8 cellular contexts compared by ENCODE assay signal in the genomic region with DNA sequence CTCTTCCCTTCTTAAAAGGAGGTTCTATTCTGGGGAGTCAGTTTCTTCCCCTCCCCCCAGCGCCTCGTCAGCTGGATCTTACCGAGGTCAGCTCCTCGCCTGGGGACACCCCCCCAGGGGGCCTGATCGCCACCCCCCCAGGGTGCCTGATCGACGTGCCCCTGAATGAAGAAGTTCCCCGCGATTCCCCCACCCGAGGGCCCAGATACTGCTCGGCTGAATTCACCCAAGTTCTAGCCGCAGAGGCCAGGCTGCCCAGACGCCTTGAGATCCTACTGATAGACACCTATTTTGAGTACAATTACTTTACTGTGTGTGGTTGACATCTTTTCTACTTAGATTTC. TPM values are rescaled to one million over a fixed set of nuclear protein-coding genes. Genes with fewer than 3 reads are reported as not detected.
DNase-seq lines count a peak whose midpoint lies in the region; ATAC-seq and TF ChIP-seq lines count a peak whose summit lies in the region.

No MANE protein-coding gene starts in this region.

- H3K36me3 ChIP-seq in BLaER1 treated with 17β-estradiol and CSF1 and Interleukin-3, amounts not matched to agents 10 nM and 100 nM, result peaks cover 0 to 42% (median 19%) of the 10 kb centered on the region in 11 experiments; a peak in 12 of 22 replicates
- H3K36me3 ChIP-seq in Loucy (ENCODE audit: insufficient read depth, low read length) (no peaks in the 10 kb centered on the region), duodenal mucosa (ENCODE audit: control insufficient read depth in 1 of 2, insufficient read depth in 2 of 2, low read length in 2 of 2) (no peaks in the 10 kb centered on the region)

- peak overlapping the region; percentile 81 to 96 (median 91) for H3K9ac ChIP-seq in BLaER1 treated with 17β-estradiol and CSF1 and Interleukin-3, amounts not matched to agents 10 nM and 100 nM
- peak overlapping the region; percentile 70 for H3K9ac ChIP-seq in Loucy (ENCODE audit: low read depth, low read length, poor library complexity, severe bottlenecking)
- H3K9ac ChIP-seq in duodenal mucosa (ENCODE audit: low read depth in 1 of 2, low read length in 2 of 2), result peak overlapping the region; percentile 39 to 72

- peaks cover 15 to 25% (median 21%) of the 10 kb centered on the region in 11 experiments for H3K27me3 ChIP-seq in BLaER1 treated with 17β-estradiol and CSF1 and Interleukin-3, amounts not matched to agents 10 nM and 100 nM
- H3K27me3 ChIP-seq in Loucy (ENCODE audit: insufficient read depth, low read length, poor library complexity, severe bottlenecking) (no peaks in the 10 kb centered on the region), duodenal mucosa (ENCODE audit: control insufficient read depth in 1 of 2, insufficient read depth in 2 of 2, low read length in 2 of 2) (peaks cover 0 to 13% of the 10 kb centered on the region in 2 donors)

- H3K27ac Mint-ChIP-seq in neural crest cell (ENCODE audit: unreplicated experiment), result no peak overlapping the region

- H2AFZ ChIP-seq in Loucy (ENCODE audit: low read length), result no peak overlapping the region

- peaks cover 21% of the 10 kb centered on the region for H3K79me2 ChIP-seq in Loucy (ENCODE audit: insufficient read depth, low read length)

- peak overlapping the region in 10 of 11 experiments; percentile 71 to 92 (median 88); a peak in 19 of 22 replicates for H3K27ac ChIP-seq in BLaER1 treated with 17β-estradiol and CSF1 and Interleukin-3, amounts not matched to agents 10 nM and 100 nM
- no peak overlapping the region for H3K27ac ChIP-seq in duodenal mucosa (ENCODE audit: low read depth, low read length)

- peak overlapping the region; percentile 94 to 99 (median 98) for H3K4me2 ChIP-seq in BLaER1 treated with 17β-estradiol and CSF1 and Interleukin-3, amounts not matched to agents 10 nM and 100 nM
- H3K4me2 ChIP-seq in Loucy (ENCODE audit: low read depth, low read length, poor library complexity, severe bottlenecking), result peak overlapping the region; percentile 85

- H3K36me3 Mint-ChIP-seq in neural crest cell (ENCODE audit: low read depth), result peaks cover 6% of the 10 kb centered on the region

- H3K27me3 Mint-ChIP-seq in neural crest cell (ENCODE audit: low read depth), result peaks cover 17% of the 10 kb centered on the region

- no peaks in the 10 kb centered on the region for H3K9me2 ChIP-seq in Loucy (replicated peaks; ENCODE audit: low read depth, low read length)

- no peak for DNase-seq in neural crest cell (ENCODE audit: low read depth, low spot score)
- DNase-seq in stimulated activated CD4-positive, alpha-beta T cell treated with anti-CD3 and anti-CD28 coated beads, Interleukin-4, amount 100 ng/mL, for 1 hour, result no peak
- DNase-seq in cortex of kidney (lab: John Stamatoyannopoulos, UW), result no peak
- no peak for DNase-seq in GM19238 (ENCODE audit: insufficient read length, low spot score)

- H3F3A ChIP-seq in Loucy (ENCODE audit: low read depth), result no peaks in the 10 kb centered on the region

- no peak for ATAC-seq in HG02763 (IDR thresholded peaks at IDR 0.05; ENCODE audit: unreplicated experiment)

- peaks cover 50% of the 10 kb centered on the region for H3K4me1 Mint-ChIP-seq in neural crest cell

- H3K4me1 ChIP-seq in BLaER1 treated with 17β-estradiol and CSF1 and Interleukin-3, amounts not matched to agents 10 nM and 100 nM, result peaks cover 32 to 48% (median 38%) of the 10 kb centered on the region in 10 experiments
- peaks cover 15% of the 10 kb centered on the region for H3K4me1 ChIP-seq in Loucy (ENCODE audit: insufficient read depth, low read length, poor library complexity, severe bottlenecking)
- peaks cover 28 to 29% of the 10 kb centered on the region in 2 donors for H3K4me1 ChIP-seq in duodenal mucosa (ENCODE audit: control insufficient read depth in 1 of 2, insufficient read depth in 2 of 2, low read length in 2 of 2)

- peaks cover 27 to 66% (median 59%) of the 10 kb centered on the region in 11 experiments; a peak in 21 of 22 replicates for H4K20me1 ChIP-seq in BLaER1 treated with 17β-estradiol and CSF1 and Interleukin-3, amounts not matched to agents 10 nM and 100 nM
- H4K20me1 ChIP-seq in Loucy (ENCODE audit: insufficient read depth, low read length, poor library complexity, severe bottlenecking), result peaks cover 6% of the 10 kb centered on the region

- no peaks in the 10 kb centered on the region for H3K9me3 Mint-ChIP-seq in neural crest cell

- H3K4me3 Mint-ChIP-seq in neural crest cell, result peak overlapping the region; percentile 98

- TF ChIP-seq CTCF in Loucy (conservative IDR thresholded peaks at IDR 0.05; ENCODE audit: low read length) (no peak), neural crest cell (conservative IDR thresholded peaks at IDR 0.05) (no peak)

- peak overlapping the region; percentile 83 to 98 (median 96) for H3K4me3 ChIP-seq in BLaER1 treated with 17β-estradiol and CSF1 and Interleukin-3, amounts not matched to agents 10 nM and 100 nM
- H3K4me3 ChIP-seq in Loucy (ENCODE audit: low read length, poor library complexity, severe bottlenecking) (peak overlapping the region; percentile 73), duodenal mucosa (ENCODE audit: low read depth in 1 of 2, low read length in 2 of 2) (peak overlapping the region; percentile 67 to 71)

- no peaks in the 10 kb centered on the region for H3K9me3 ChIP-seq in BLaER1 treated with 17β-estradiol and CSF1 and Interleukin-3, amounts not matched to agents 10 nM and 100 nM (replicated peaks in 1 of 11)
- H3K9me3 ChIP-seq in Loucy (ENCODE audit: insufficient read depth, low read depth, low read length) (no peaks in the 10 kb centered on the region), duodenal mucosa (ENCODE audit: control insufficient read depth in 1 of 2, low read length in 2 of 2) (no peaks in the 10 kb centered on the region)

RNA-seq across cellular contexts. Expression of gene RAB11FIP3, which starts 1.4 kb away (rescaled TPM):
- total RNA-seq in neural crest cell, result 70.5 and 72.2 TPM in 2 replicates

RNA-seq across cellular contexts. Expression of gene DECR2, which starts 25.2 kb away (rescaled TPM):
- 22.4 and 25.7 TPM in 2 replicates for total RNA-seq in neural crest cell

RNA-seq across cellular contexts. Expression of gene NME4, which starts 29.9 kb away (rescaled TPM):
- 233 and 254 TPM in 2 replicates for total RNA-seq in neural crest cell

RNA-seq across cellular contexts. Expression of gene PGAP6, which starts 45.1 kb away (rescaled TPM):
- 56.4 and 62.0 TPM in 2 replicates for total RNA-seq in neural crest cell

RNA-seq across cellular contexts. Expression of gene MRPL28, which starts 56.5 kb away (rescaled TPM):
- 80.4 and 84.6 TPM in 2 replicates for total RNA-seq in neural crest cell
